In genomic region chr11:110808291-110808690, GRCh38 we compare ENCODE assay signal across 28 cellular contexts.
"Had no signal": no experiment of that assay in that cellular context is flagged by ENCODE, and none has a peak within 500 bp of the region (broad histone marks: within the 10 kb centered on the region; RNA-seq: fewer than 3 reads in every experiment).

No MANE protein-coding gene starts in this region.

- H3K36me3 ChIP-seq: neutrophil, ovary, right lobe of liver, transverse colon had no signal

- H3K27ac ChIP-seq: neutrophil, ovary, right lobe of liver, testis, transverse colon, VCaP had no signal

- H3K4me1 ChIP-seq: right lobe of liver, testis, transverse colon had no signal

- H3K4me1 Mint-ChIP-seq: activated CD4-positive, alpha-beta memory T cell treated with anti-CD3 and anti-CD28 coated beads, Interleukin-2, amount 10 ng/mL, durations not matched to agents 7 days and 5 days; activated naive CD4-positive, alpha-beta T cell treated with anti-CD3 and anti-CD28 coated beads, Interleukin-2, amount 50 U/mL, for 24 hours; activated naive CD8-positive, alpha-beta T cell treated with anti-CD3 and anti-CD28 coated beads, Interleukin-2, amount 50 U/mL, for 24 hours; nephron had no signal

- H3K36me3 Mint-ChIP-seq: activated naive CD4-positive, alpha-beta T cell treated with anti-CD3 and anti-CD28 coated beads, Interleukin-2, amount 50 U/mL, for 24 hours had no signal

- H3K4me3 Mint-ChIP-seq: activated CD4-positive, alpha-beta memory T cell treated with anti-CD3 and anti-CD28 coated beads, Interleukin-2, amount 10 ng/mL, durations not matched to agents 7 days and 5 days; activated naive CD4-positive, alpha-beta T cell treated with anti-CD3 and anti-CD28 coated beads, Interleukin-2, amount 50 U/mL, for 24 hours; activated naive CD8-positive, alpha-beta T cell treated with anti-CD3 and anti-CD28 coated beads, Interleukin-2, amount 50 U/mL, for 24 hours; nephron; T-helper 1 cell treated with Interleukin-12 subunit alpha and Interleukin-12 subunit beta and Interleukin-4 antibody, amounts not matched to agents 30 μg/mL and 1 μg/mL, for 36 hours had no signal

- H3K27me3 Mint-ChIP-seq: activated CD4-positive, alpha-beta memory T cell treated with anti-CD3 and anti-CD28 coated beads, Interleukin-2, amount 10 ng/mL, durations not matched to agents 7 days and 5 days; progenitor cell of endocrine pancreas had no signal

- DNase-seq: activated CD4-positive, alpha-beta memory T cell treated with anti-CD3 and anti-CD28 coated beads, Interleukin-2, amount 10 ng/mL, durations not matched to agents 7 days and 5 days; activated CD4-positive, alpha-beta T cell treated with anti-CD3 and anti-CD28 coated beads for 48 hours; activated naive CD8-positive, alpha-beta T cell treated with anti-CD3 and anti-CD28 coated beads, Interleukin-2, amount 50 U/mL, for 24 hours; activated T-cell treated with anti-CD3 and anti-CD28 coated beads, Interleukin-2, amount 50 U/mL, for 48 hours; amygdala; caudate nucleus; cortex of kidney; foreskin fibroblast; head of caudate nucleus; hippocampal formation; left cardiac atrium; left ventricle myocardium superior; ovary; right lobe of liver; stimulated activated CD4-positive, alpha-beta T cell treated with anti-CD3 and anti-CD28 coated beads, Interleukin-2, amount 100 ng/mL, for 48 hours; stimulated activated naive CD8-positive, alpha-beta T cell treated with anti-CD3 and anti-CD28 coated beads, Interleukin-15, Interleukin-2, amounts not matched to agents 100 U/mL and 50 U/mL, for 24 hours; T-helper 9 cell; testis; transverse colon had no signal

- ATAC-seq: activated CD4-positive, CD25-positive, alpha-beta regulatory T cell treated with anti-CD3 and anti-CD28 coated beads, Interleukin-2, amount 50 U/mL, for 24 hours; activated naive CD8-positive, alpha-beta T cell treated with anti-CD3 and anti-CD28 coated beads, Interleukin-2, amount 50 U/mL, for 24 hours; esophagus mucosa; left cardiac atrium; left ventricle myocardium superior; right lobe of liver; stimulated activated naive CD8-positive, alpha-beta T cell treated with anti-CD3 and anti-CD28 coated beads, Interleukin-15, Interleukin-2, amounts not matched to agents 100 U/mL and 50 U/mL, for 24 hours had no signal

- H3K9me3 Mint-ChIP-seq: activated CD4-positive, alpha-beta memory T cell treated with anti-CD3 and anti-CD28 coated beads, Interleukin-2, amount 10 ng/mL, durations not matched to agents 7 days and 5 days; activated naive CD4-positive, alpha-beta T cell treated with anti-CD3 and anti-CD28 coated beads, Interleukin-2, amount 50 U/mL, for 24 hours; activated naive CD8-positive, alpha-beta T cell treated with anti-CD3 and anti-CD28 coated beads, Interleukin-2, amount 50 U/mL, for 24 hours; nephron; T-helper 1 cell treated with Interleukin-12 subunit alpha and Interleukin-12 subunit beta and Interleukin-4 antibody, amounts not matched to agents 30 μg/mL and 1 μg/mL, for 36 hours had no signal

- H3K27ac Mint-ChIP-seq: activated CD4-positive, alpha-beta memory T cell treated with anti-CD3 and anti-CD28 coated beads, Interleukin-2, amount 10 ng/mL, durations not matched to agents 7 days and 5 days; activated naive CD4-positive, alpha-beta T cell treated with anti-CD3 and anti-CD28 coated beads, Interleukin-2, amount 50 U/mL, for 24 hours; activated naive CD8-positive, alpha-beta T cell treated with anti-CD3 and anti-CD28 coated beads, Interleukin-2, amount 50 U/mL, for 24 hours; activated T-helper 2 cell treated with anti-CD3 and anti-CD28 coated beads, Interferon-gamma antibody, Interleukin-2, Interleukin-4, amounts not matched to agents 10 μg/mL and 5 μg/mL and 100 μg/mL, durations not matched to agents 14 hours and 24 hours and 36 hours; nephron; progenitor cell of endocrine pancreas; T-helper 1 cell treated with Interleukin-12 subunit alpha and Interleukin-12 subunit beta and Interleukin-4 antibody, amounts not matched to agents 30 μg/mL and 1 μg/mL, for 36 hours had no signal

- H3K27me3 ChIP-seq: neutrophil, ovary, right lobe of liver, testis, transverse colon had no signal

- H3K4me3 ChIP-seq: ovary, right lobe of liver, testis, transverse colon had no signal
